Comparison of ENCODE assay signal across 9 cellular contexts in the genomic region with DNA sequence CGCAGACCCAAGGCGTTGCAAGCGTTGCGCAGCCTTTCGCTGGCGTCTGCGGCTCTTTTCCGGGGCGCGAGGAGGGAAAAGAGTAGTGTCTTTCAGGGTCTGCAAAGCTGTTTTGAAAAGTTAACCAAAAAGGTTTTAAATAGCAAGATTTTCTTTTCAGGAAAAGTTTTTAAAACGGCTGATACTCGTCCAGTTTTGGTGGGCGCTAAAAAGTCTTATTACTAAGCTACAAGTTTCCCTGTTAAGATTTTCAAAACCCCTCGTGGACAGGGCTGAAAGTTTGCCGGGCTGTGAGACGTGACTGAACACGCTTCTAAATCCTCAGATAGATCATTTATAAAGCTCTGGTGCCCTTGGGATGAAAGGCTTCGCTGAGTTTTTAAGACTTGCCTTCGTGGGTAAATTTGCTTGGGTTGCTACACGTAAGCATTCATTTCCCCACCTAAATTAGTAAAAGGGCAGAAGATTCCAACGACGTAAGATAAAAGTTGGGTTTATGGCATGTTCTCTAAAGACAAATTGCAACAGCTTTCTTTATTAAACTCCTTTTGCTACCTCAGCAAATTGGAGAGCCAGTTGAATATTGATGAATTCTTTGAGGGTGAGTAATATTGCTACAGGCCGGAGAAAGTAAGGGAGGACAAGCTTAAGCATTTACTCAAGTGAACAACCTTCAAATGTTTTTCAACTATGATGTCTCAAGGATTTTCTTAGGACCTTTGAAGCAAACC.
DNase-seq lines count a peak whose midpoint lies in the region; ATAC-seq and TF ChIP-seq lines count a peak whose summit lies in the region.
"Had no signal": no experiment of that assay in that cellular context is flagged by ENCODE, and none has a peak within 500 bp of the region (broad histone marks: within the 10 kb centered on the region; RNA-seq: fewer than 3 reads in every experiment).

No MANE protein-coding gene starts in this region.

- H4K20me1 ChIP-seq in BLaER1 (peaks cover 45% of the 10 kb centered on the region), Karpas-422 (ENCODE audit: insufficient read depth, low read depth, low read length) (no peaks in the 10 kb centered on the region)

- H3K4me2 ChIP-seq in BLaER1 (0 out of 2 replicates have a peak overlapping the region, but pooled peaks have one; percentile 85), Karpas-422 (ENCODE audit: low read depth, low read length, poor library complexity, severe bottlenecking) (no peak overlapping the region)

- peak overlapping the region; percentile 74 for H3K4me3 Mint-ChIP-seq in chondrocyte (ENCODE audit: unreplicated experiment)
- H3K4me3 Mint-ChIP-seq in neural crest cell = peak overlapping the region; percentile 76

- H3K27ac ChIP-seq in BLaER1 = no peak overlapping the region
- H3K27ac ChIP-seq in HUES6 (ENCODE audit: low read depth, low read length) = no peak overlapping the region
- no peak overlapping the region for H3K27ac ChIP-seq in Karpas-422 (ENCODE audit: low read length)

- no peak for TF ChIP-seq CTCF in chondrocyte (IDR thresholded peaks at IDR 0.05)
- TF ChIP-seq CTCF in neural crest cell (conservative IDR thresholded peaks at IDR 0.05) = no peak

- ATAC-seq in HG03439 (IDR thresholded peaks at IDR 0.05; ENCODE audit: unreplicated experiment) = no peak

- H3K27me3 Mint-ChIP-seq in chondrocyte (ENCODE audit: low read depth) (peaks cover 3% of the 10 kb centered on the region), neural crest cell (ENCODE audit: low read depth) (peaks cover 35% of the 10 kb centered on the region)

- H3K27ac Mint-ChIP-seq in chondrocyte (ENCODE audit: unreplicated experiment) (peak overlapping the region; percentile 81), neural crest cell (ENCODE audit: unreplicated experiment) (no peak overlapping the region)

- no peaks in the 10 kb centered on the region for H3K36me3 ChIP-seq in BLaER1
- no peaks in the 10 kb centered on the region for H3K36me3 ChIP-seq in HUES6 (ENCODE audit: control insufficient read depth, insufficient read depth, low read length)
- H3K36me3 ChIP-seq in Karpas-422 (ENCODE audit: insufficient read depth, low read length) = no peaks in the 10 kb centered on the region

- H3K4me3 ChIP-seq in BLaER1 (peak overlapping the region; percentile 62; the same call in 1 of the 2 replicates), HUES6 (ENCODE audit: low read depth, low read length) (peak overlapping the region; percentile 82), Karpas-422 (ENCODE audit: low read length) (no peak overlapping the region)

- peaks cover 18% of the 10 kb centered on the region; the same call in 1 of the 2 replicates for H3K4me1 ChIP-seq in BLaER1
- peaks cover 33% of the 10 kb centered on the region for H3K4me1 ChIP-seq in HUES6 (ENCODE audit: control insufficient read depth, insufficient read depth, low read length)
- H3K4me1 ChIP-seq in Karpas-422 (ENCODE audit: low read length) = peaks cover 22% of the 10 kb centered on the region

- H3K36me3 Mint-ChIP-seq in chondrocyte (ENCODE audit: low read depth) (no peaks in the 10 kb centered on the region), neural crest cell (ENCODE audit: low read depth) (no peaks in the 10 kb centered on the region)

- H3K9me3 Mint-ChIP-seq in chondrocyte (ENCODE audit: low read depth) (no peaks in the 10 kb centered on the region), neural crest cell (no peaks in the 10 kb centered on the region)

- DNase-seq in chondrocyte (ENCODE audit: low spot score) = no peak
- DNase-seq in neural crest cell (ENCODE audit: low read depth, low spot score) = no peak
- DNase-seq in Karpas-422 = no peak
- no peak for DNase-seq in ecto neural progenitor cell (ENCODE audit: low spot score)
- DNase-seq in activated CD4-positive, CD25-positive, alpha-beta regulatory T cell treated with anti-CD3 and anti-CD28 coated beads, Interleukin-2, amount 50 U/mL, for 72 hours = no peak
- DNase-seq: NCI-H774 had no signal

- H2AFZ ChIP-seq in Karpas-422 (ENCODE audit: low read length) = no peak overlapping the region

- H3K27me3 ChIP-seq in BLaER1 (peaks cover 100% of the 10 kb centered on the region), HUES6 (ENCODE audit: control insufficient read depth, insufficient read depth, low read length) (peaks cover 41% of the 10 kb centered on the region), Karpas-422 (ENCODE audit: low read length) (no peaks in the 10 kb centered on the region)

- H3K9me3 ChIP-seq in BLaER1 = peaks cover 10% of the 10 kb centered on the region
- H3K9me3 ChIP-seq in HUES6 (ENCODE audit: control insufficient read depth, insufficient read depth, low read depth, low read length) = no peaks in the 10 kb centered on the region
- H3K9me3 ChIP-seq in Karpas-422 (ENCODE audit: low read length) = no peaks in the 10 kb centered on the region

- H3K9ac ChIP-seq in BLaER1 = no peak overlapping the region
- H3K9ac ChIP-seq in HUES6 (ENCODE audit: low read length) = peak overlapping the region; percentile 77
- H3K9ac ChIP-seq in Karpas-422 (ENCODE audit: low read length) = no peak overlapping the region

- H3K4me1 Mint-ChIP-seq in chondrocyte (ENCODE audit: low read depth) (peaks cover 37% of the 10 kb centered on the region), neural crest cell (peaks cover 30% of the 10 kb centered on the region)

- H3K79me2 ChIP-seq in Karpas-422 (ENCODE audit: low read length) = no peaks in the 10 kb centered on the region

- H3K9me2 ChIP-seq in Karpas-422 (replicated peaks; ENCODE audit: insufficient read depth, low read length) = no peaks in the 10 kb centered on the region
